1 cellular context compared by ENCODE assay signal in the genomic region with DNA sequence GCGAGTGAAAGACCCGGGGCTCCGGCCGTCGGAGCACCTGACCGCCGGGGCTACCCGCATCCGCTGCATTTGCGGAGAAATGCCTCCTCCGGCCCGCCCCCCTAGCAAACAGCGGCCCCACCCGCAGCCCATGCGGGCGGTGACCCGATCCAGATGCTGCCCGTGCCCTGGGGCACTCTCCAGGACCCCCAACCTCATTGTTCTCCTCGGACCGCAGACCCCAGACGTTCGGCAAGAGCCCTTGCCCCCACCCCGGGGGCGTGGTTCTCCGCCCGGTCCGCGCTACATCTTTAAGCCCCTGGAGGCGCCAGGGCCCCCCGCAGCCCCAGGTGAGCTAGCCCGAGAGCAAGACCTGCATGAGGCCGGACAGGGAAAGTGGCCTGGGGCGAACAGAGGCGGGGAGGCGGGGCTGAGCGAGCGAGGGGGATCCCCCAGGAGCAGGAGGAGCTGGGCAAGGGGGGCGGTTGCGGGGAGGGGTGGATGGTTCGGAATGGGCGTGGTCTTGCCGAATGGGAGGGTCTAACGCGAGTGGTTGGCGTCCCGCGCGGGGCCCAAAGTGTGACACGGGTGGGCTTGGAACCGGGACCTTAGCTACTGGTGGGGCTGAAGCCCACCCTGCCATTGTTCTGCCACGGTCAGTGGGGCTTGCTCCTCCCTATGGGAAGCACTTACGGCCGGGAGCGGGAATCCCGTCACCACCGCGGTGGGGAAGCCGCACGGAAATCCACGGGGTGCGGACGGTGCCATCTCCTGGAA.
TF ChIP-seq lines count a peak whose summit lies in the region.

No MANE protein-coding gene starts in this region.

TF ChIP-seq in GM12878, 131 proteins besides CTCF, POLR2A, EP300 and RAD21:
- TF ChIP-seq FOS (IDR thresholded peaks at IDR 0.05; ENCODE audit: borderline replicate concordance, extremely low read depth, insufficient read length) (no peak), BCL11A (IDR thresholded peaks at IDR 0.05; ENCODE audit: low read depth, low read length) (no peak), POLR2AphosphoS2 (IDR thresholded peaks at IDR 0.05; ENCODE audit: low read depth, low read length) (no peak), NRF1 (conservative IDR thresholded peaks at IDR 0.05; ENCODE audit: low read depth, low read length) (no peak), HCFC1 (IDR thresholded peaks at IDR 0.05; ENCODE audit: low read length) (no peak), WRNIP1 (IDR thresholded peaks at IDR 0.05; ENCODE audit: borderline replicate concordance, low read depth, low read length) (no peak), PAX5 (IDR thresholded peaks at IDR 0.05; ENCODE audit: borderline replicate concordance, low read depth, low read length) (no peak), MYC (IDR thresholded peaks at IDR 0.05; ENCODE audit: insufficient read depth, insufficient read length, insufficient replicate concordance, low read length, severe bottlenecking) (no peak), TAF1 (IDR thresholded peaks at IDR 0.05; ENCODE audit: borderline replicate concordance, low read depth, low read length) (no peak), JUND (IDR thresholded peaks at IDR 0.05; ENCODE audit: low read depth, low read length) (no peak), STAT1 (conservative IDR thresholded peaks at IDR 0.05) (no peak), NFIC (IDR thresholded peaks at IDR 0.05; ENCODE audit: low read depth, low read length) (no peak), JUNB (IDR thresholded peaks at IDR 0.05) (no peak)
- TF ChIP-seq, protein P1, sequence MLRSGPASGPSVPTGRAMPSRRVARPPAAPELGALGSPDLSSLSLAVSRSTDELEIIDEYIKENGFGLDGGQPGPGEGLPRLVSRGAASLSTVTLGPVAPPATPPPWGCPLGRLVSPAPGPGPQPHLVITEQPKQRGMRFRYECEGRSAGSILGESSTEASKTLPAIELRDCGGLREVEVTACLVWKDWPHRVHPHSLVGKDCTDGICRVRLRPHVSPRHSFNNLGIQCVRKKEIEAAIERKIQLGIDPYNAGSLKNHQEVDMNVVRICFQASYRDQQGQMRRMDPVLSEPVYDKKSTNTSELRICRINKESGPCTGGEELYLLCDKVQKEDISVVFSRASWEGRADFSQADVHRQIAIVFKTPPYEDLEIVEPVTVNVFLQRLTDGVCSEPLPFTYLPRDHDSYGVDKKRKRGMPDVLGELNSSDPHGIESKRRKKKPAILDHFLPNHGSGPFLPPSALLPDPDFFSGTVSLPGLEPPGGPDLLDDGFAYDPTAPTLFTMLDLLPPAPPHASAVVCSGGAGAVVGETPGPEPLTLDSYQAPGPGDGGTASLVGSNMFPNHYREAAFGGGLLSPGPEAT (IDR thresholded peaks at IDR 0.05; ENCODE audit: low read depth), result no peak
- TF ChIP-seq, protein P2, sequence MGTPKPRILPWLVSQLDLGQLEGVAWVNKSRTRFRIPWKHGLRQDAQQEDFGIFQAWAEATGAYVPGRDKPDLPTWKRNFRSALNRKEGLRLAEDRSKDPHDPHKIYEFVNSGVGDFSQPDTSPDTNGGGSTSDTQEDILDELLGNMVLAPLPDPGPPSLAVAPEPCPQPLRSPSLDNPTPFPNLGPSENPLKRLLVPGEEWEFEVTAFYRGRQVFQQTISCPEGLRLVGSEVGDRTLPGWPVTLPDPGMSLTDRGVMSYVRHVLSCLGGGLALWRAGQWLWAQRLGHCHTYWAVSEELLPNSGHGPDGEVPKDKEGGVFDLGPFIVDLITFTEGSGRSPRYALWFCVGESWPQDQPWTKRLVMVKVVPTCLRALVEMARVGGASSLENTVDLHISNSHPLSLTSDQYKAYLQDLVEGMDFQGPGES (IDR thresholded peaks at IDR 0.05), result no peak
- TF ChIP-seq, protein P3, sequence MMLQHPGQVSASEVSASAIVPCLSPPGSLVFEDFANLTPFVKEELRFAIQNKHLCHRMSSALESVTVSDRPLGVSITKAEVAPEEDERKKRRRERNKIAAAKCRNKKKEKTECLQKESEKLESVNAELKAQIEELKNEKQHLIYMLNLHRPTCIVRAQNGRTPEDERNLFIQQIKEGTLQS (IDR thresholded peaks at IDR 0.05; ENCODE audit: borderline replicate concordance, extremely low read depth, low read depth, low read length), result no peak
